Comparison of ENCODE assay signal across 8 cellular contexts in genomic region chr14:88384653-88385205, GRCh38. TPM values are rescaled to one million over a fixed set of nuclear protein-coding genes. Genes with fewer than 3 reads are reported as not detected.
DNase-seq lines count a peak whose midpoint lies in the region; ATAC-seq, FAIRE-seq and TF ChIP-seq lines count a peak whose summit lies in the region.

No MANE protein-coding gene starts in this region.

- H3K9ac ChIP-seq in HUES48 (ENCODE audit: low read depth, low read length) (peak overlapping the region; percentile 49), K562 (ENCODE audit: insufficient read depth in 1 of 2, low read depth in 2 of 2, low read length in 2 of 2) (peak overlapping the region in 1 of 2 experiments; percentile 53; a peak in 2 of 4 replicates), liver (ENCODE audit: low read depth in 1 of 2, low read length in 2 of 2) (peak overlapping the region; percentile 61 to 86)

- WGBS in K562 (ENCODE audit: insufficient coverage, low coverage, missing lambda C conversion rate), result 2% methylated on average over 5 of the region's 5 CpGs
- WGBS in liver, result 11% methylated on average over 5 of the region's 5 CpGs
- WGBS in tibial nerve, 2 donors, result 4 to 9% methylated on average over 5 of the region's 5 CpGs

- no peaks in the 10 kb centered on the region for H3K9me1 ChIP-seq in K562 (ENCODE audit: control insufficient read depth, insufficient read depth, low read length)

- H3K36me3 ChIP-seq in HUES48 (ENCODE audit: control insufficient read depth, insufficient read depth, low read length) (no peaks in the 10 kb centered on the region), K562 (ENCODE audit: control insufficient read depth, insufficient read depth, low read length) (no peaks in the 10 kb centered on the region), liver (ENCODE audit: control insufficient read depth in 4 of 4, insufficient read depth in 3 of 4, low read depth in 1 of 4, low read length in 3 of 4) (no peaks in the 10 kb centered on the region), tibial nerve (no peaks in the 10 kb centered on the region)

- no TSS peak for BruUV-seq in K562 (replicated peaks; lab: Mats Ljungman, UMichigan)

- TF ChIP-seq RAD21 in K562 (CRISPR knock-in tag; conservative IDR thresholded peaks at IDR 0.05 in 1 of 2, IDR thresholded peaks at IDR 0.05 in 1 of 2), result no peak
- no peak for TF ChIP-seq RAD21 in liver (IDR thresholded peaks at IDR 0.05)

- no peak for TF ChIP-seq EP300 in K562 (IDR thresholded peaks at IDR 0.05; ENCODE audit: low read length)
- no peak for TF ChIP-seq EP300 in tibial nerve (IDR thresholded peaks at IDR 0.05)

- TF ChIP-seq CTCF in AG10803 (conservative IDR thresholded peaks at IDR 0.05; ENCODE audit: low read length) (no peak), K562 (IDR thresholded peaks at IDR 0.05 in 2 of 3, conservative IDR thresholded peaks at IDR 0.05 in 1 of 3; ENCODE audit: insufficient read depth in 2 of 3, low read depth in 1 of 3, low read length in 3 of 3) (no peak), liver (IDR thresholded peaks at IDR 0.05; ENCODE audit: low read depth, low read length, missing input control) (no peak), tibial nerve (IDR thresholded peaks at IDR 0.05) (no peak)

- no peak for FAIRE-seq in K562 (lab: Jason Lieb, UNC)

- DNase-seq in AG10803 (ENCODE audit: low read depth) (peak; percentile 16), K562 (ENCODE audit: extremely low read depth in 1 of 4, low spot score in 3 of 4) (peak in 2 of 4 experiments; percentile 5 to 6), tibial nerve (ENCODE audit: low spot score in 2 of 2) (peak in 1 of 2 donors; percentile 41), GM19238 (ENCODE audit: insufficient read length, low spot score) (no peak)

- 0 out of 3 replicates have a peak, but pooled peaks have one; percentile 12 for ATAC-seq in K562
- no peak for ATAC-seq in GM21381 (IDR thresholded peaks at IDR 0.05; ENCODE audit: unreplicated experiment)
- ATAC-seq in HG02798 (IDR thresholded peaks at IDR 0.05; ENCODE audit: poor library complexity, unreplicated experiment), result no peak

- no peaks in the 10 kb centered on the region for H4K20me1 ChIP-seq in K562 (replicated peaks; ENCODE audit: control insufficient read depth, insufficient read depth, low read length)

- intact Hi-C loops in K562 (cut with micrococcal nuclease), result loop anchor here (5.0 kb wide), 1 partner anchor 197 kb away; no protein-coding TSS in a partner anchor

- H3K4me3 ChIP-seq in AG10803 (ENCODE audit: low read length) (peak overlapping the region; percentile 98), HUES48 (ENCODE audit: low read depth, low read length) (peak overlapping the region; percentile 85), K562 (peak overlapping the region; percentile 74), liver (ENCODE audit: low read depth in 1 of 3, low read length in 3 of 3) (peak overlapping the region; percentile 92 to 100 (median 94)), tibial nerve (peak overlapping the region; percentile 75 to 95 (median 92))

- TF ChIP-seq POLR2A in K562 (conservative IDR thresholded peaks at IDR 0.05), result no peak
- TF ChIP-seq POLR2A in tibial nerve (IDR thresholded peaks at IDR 0.05), result no peak

- H3K9me3 ChIP-seq in HUES48 (ENCODE audit: control insufficient read depth, insufficient read depth, low read length), result no peaks in the 10 kb centered on the region
- no peaks in the 10 kb centered on the region for H3K9me3 ChIP-seq in K562 (replicated peaks; ENCODE audit: control insufficient read depth, insufficient read depth, low read depth, low read length)
- H3K9me3 ChIP-seq in liver (ENCODE audit: control insufficient read depth in 4 of 4, low read length in 3 of 4), result no peaks in the 10 kb centered on the region
- no peaks in the 10 kb centered on the region for H3K9me3 ChIP-seq in tibial nerve

- H2AFZ ChIP-seq in K562 (ENCODE audit: low read depth, low read length), result peak overlapping the region; percentile 98

- peak overlapping the region; percentile 86 for H3K4me2 ChIP-seq in K562 (ENCODE audit: insufficient read depth, low read length)

- H3K4me1 ChIP-seq in HUES48 (ENCODE audit: control insufficient read depth, insufficient read depth, low read length), result peaks cover 12% of the 10 kb centered on the region
- H3K4me1 ChIP-seq in K562 (replicated peaks in 1 of 2; ENCODE audit: control insufficient read depth in 2 of 2, insufficient read depth in 2 of 2, low read length in 2 of 2), result peaks cover 3 to 7% of the 10 kb centered on the region in 2 experiments; a peak in 3 of 5 replicates
- H3K4me1 ChIP-seq in liver (ENCODE audit: control insufficient read depth in 4 of 4, insufficient read depth in 4 of 4, low read length in 3 of 4), result peaks cover 0 to 16% (median 10%) of the 10 kb centered on the region in 4 donors
- H3K4me1 ChIP-seq in tibial nerve, result peaks cover 0 to 22% (median 2%) of the 10 kb centered on the region in 4 donors

- no peak overlapping the region for H3K27ac ChIP-seq in HUES48 (ENCODE audit: low read depth, low read length)
- no peak overlapping the region for H3K27ac ChIP-seq in K562 (ENCODE audit: extremely low read depth, low read depth, low read length)
- peak overlapping the region; percentile 72 to 74 for H3K27ac ChIP-seq in liver (ENCODE audit: low read depth in 1 of 2, low read length in 2 of 2)
- peak overlapping the region; percentile 67 to 94 (median 90) for H3K27ac ChIP-seq in tibial nerve

- POLR2A ChIA-PET in K562 (lab: Yijun Ruan, JAX), result interaction anchor here (0.7 kb wide), 1 partner anchor 294 kb away, joined by 4 read pairs; no protein-coding TSS in a partner anchor

- H3K27me3 ChIP-seq in HUES48 (ENCODE audit: control insufficient read depth, insufficient read depth, low read length) (0 out of 2 replicates have a peak, but pooled peaks cover 6% of the 10 kb centered on the region), K562 (ENCODE audit: control insufficient read depth in 2 of 2, insufficient read depth in 2 of 2, low read length in 2 of 2) (no peaks in the 10 kb centered on the region), liver (ENCODE audit: control insufficient read depth in 4 of 4, insufficient read depth in 4 of 4, low read length in 3 of 4) (no peaks in the 10 kb centered on the region), tibial nerve (no peaks in the 10 kb centered on the region)

- H3K79me2 ChIP-seq in K562 (ENCODE audit: control insufficient read depth, insufficient read depth, low read length), result no peaks in the 10 kb centered on the region

- CTCF ChIA-PET in K562 (lab: Yijun Ruan, JAX; ENCODE audit: low intra/inter-chr PET ratio), result no interaction called here

- in situ Hi-C loops in K562 (cut with MboI), result no loop called here

TF ChIP-seq in K562, 482 proteins besides CTCF, POLR2A, EP300 and RAD21 (continues in another document):
- TF ChIP-seq POLR2H (tag; IDR thresholded peaks at IDR 0.05; ENCODE audit: low read depth) (no peak), MAFG (tag; conservative IDR thresholded peaks at IDR 0.05) (no peak), ZFPM2 (CRISPR knock-in tag; IDR thresholded peaks at IDR 0.05) (no peak), MAFK (IDR thresholded peaks at IDR 0.05; ENCODE audit: low read length) (no peak)
- TF ChIP-seq, protein P1, sequence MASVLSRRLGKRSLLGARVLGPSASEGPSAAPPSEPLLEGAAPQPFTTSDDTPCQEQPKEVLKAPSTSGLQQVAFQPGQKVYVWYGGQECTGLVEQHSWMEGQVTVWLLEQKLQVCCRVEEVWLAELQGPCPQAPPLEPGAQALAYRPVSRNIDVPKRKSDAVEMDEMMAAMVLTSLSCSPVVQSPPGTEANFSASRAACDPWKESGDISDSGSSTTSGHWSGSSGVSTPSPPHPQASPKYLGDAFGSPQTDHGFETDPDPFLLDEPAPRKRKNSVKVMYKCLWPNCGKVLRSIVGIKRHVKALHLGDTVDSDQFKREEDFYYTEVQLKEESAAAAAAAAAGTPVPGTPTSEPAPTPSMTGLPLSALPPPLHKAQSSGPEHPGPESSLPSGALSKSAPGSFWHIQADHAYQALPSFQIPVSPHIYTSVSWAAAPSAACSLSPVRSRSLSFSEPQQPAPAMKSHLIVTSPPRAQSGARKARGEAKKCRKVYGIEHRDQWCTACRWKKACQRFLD (CRISPR knock-in tag; IDR thresholded peaks at IDR 0.05), result no peak

TF ChIP-seq in liver, 16 proteins besides CTCF, POLR2A, EP300 and RAD21 (continues in another document):
- TF ChIP-seq EGR1 (IDR thresholded peaks at IDR 0.05; ENCODE audit: low read depth in 2 of 2) (no peak), GABPA (IDR thresholded peaks at IDR 0.05 in 1 of 2, conservative IDR thresholded peaks at IDR 0.05 in 1 of 2) (no peak), HNF4G (IDR thresholded peaks at IDR 0.05) (no peak), RXRA (IDR thresholded peaks at IDR 0.05) (no peak), NR2F2 (IDR thresholded peaks at IDR 0.05) (no peak), TAF1 (conservative IDR thresholded peaks at IDR 0.05) (no peak)

RNA-seq across cellular contexts. Expression of gene SPATA7, which starts 0.7 kb away (rescaled TPM):
- total RNA-seq in K562 (2011; cell fraction: chromatin; rRNA removed; ENCODE audit: low replicate concordance), result 5.2 and 12.4 TPM in 2 replicates
- 5.1 and 5.8 TPM in 2 replicates for total RNA-seq in K562 (2011; cell fraction: nucleolus; rRNA removed)
- 5.9 and 9.6 TPM in 2 replicates for total RNA-seq in K562 (2011; cell fraction: nucleoplasm; rRNA removed)
- total RNA-seq in K562 (2014; rRNA removed), result 2.5 and 4.2 TPM in 2 replicates
- 2.7 and 2.8 TPM in 2 replicates for total RNA-seq in K562 (2014; rRNA removed; fragmentation: Illumina TruSeq; extraction: Trizol)
- total RNA-seq in K562 (2015; rRNA removed; fragmentation: Illumina TruSeq; extraction: Trizol), result 3.2 and 3.3 TPM in 2 replicates
- 2.1 and 2.4 TPM in 2 replicates for total RNA-seq in K562 (2021)
- 3.2 and 4.1 TPM in 2 replicates for polyA plus RNA-seq in K562 (2011; rRNA removed)
- polyA plus RNA-seq in K562 (2011; cell fraction: cytosol; rRNA removed), result 1.0 and 1.9 TPM in 2 replicates
- polyA plus RNA-seq in K562 (2011; cell fraction: nucleus; rRNA removed), result 5.6 and 7.5 TPM in 2 replicates
- polyA plus RNA-seq in K562 (2012), result 1.6 and 4.2 TPM in 2 replicates
- 2.7 and 2.8 TPM in 2 replicates for polyA plus RNA-seq in K562 (2014; fragmentation: Illumina TruSeq; extraction: Trizol)
- polyA plus RNA-seq in K562 (2014; fragmentation: Nextera tagmentation; extraction: Ambion mirVana), result under 1 TPM; 0.80 to 0.85 TPM
- 2.5 and 3.5 TPM in 2 replicates for polyA plus RNA-seq in K562 (2014; rRNA removed)
- polyA minus RNA-seq in K562 (2011; rRNA and poly(A)+ RNA removed), result 3.6 and 5.6 TPM in 2 replicates
- 1.6 TPM in 2 replicates for polyA minus RNA-seq in K562 (2011; cell fraction: cytosol; rRNA and poly(A)+ RNA removed)
- 14.3 and 16.4 TPM in 2 replicates for polyA minus RNA-seq in K562 (2011; cell fraction: nucleus; rRNA and poly(A)+ RNA removed)
- 1 to 10 TPM; 4.5 to 5.0 TPM for total RNA-seq in liver
- 1 to 10 TPM; 2.9 to 4.3 TPM for polyA plus RNA-seq in liver
- 10 to 100 TPM; 12.3 to 31.6 (median 20.3) TPM for total RNA-seq in tibial nerve

Comparison
In these comparisons a context has a peak if more than half of its experiments do, and no peak if none do; other contexts are left out.
1. H3K27ac ChIP-seq: peak in liver (2 of 2) and tibial nerve (4 of 4); none in HUES48 (single experiment) and K562 (single experiment).
2. Peak in every context shown above with its lines, with median percentiles within 50 percentile points of each other: H3K4me3 ChIP-seq.